Comparison of ENCODE assay signal across 25 cellular contexts in genomic region chr14:100712490-100712889, GRCh38. TPM values are rescaled to one million over a fixed set of nuclear protein-coding genes. Genes with fewer than 3 reads are reported as not detected.
DNase-seq lines count a peak whose midpoint lies in the region; ATAC-seq, FAIRE-seq and TF ChIP-seq lines count a peak whose summit lies in the region.
"Had no signal": no experiment of that assay in that cellular context is flagged by ENCODE, and none has a peak within 500 bp of the region (broad histone marks: within the 10 kb centered on the region; RNA-seq: fewer than 3 reads in every experiment).

No MANE protein-coding gene starts in this region.

- H3K9me3 ChIP-seq in NT2/D1 (ENCODE audit: insufficient read depth, low read length) = no peaks in the 10 kb centered on the region
- peaks cover 3% of the 10 kb centered on the region for H3K9me3 ChIP-seq in keratinocyte (ENCODE audit: control insufficient read depth, low read depth, low read length)
- H3K9me3 ChIP-seq in esophagus muscularis mucosa = peaks cover 0 to 7% (median 0%) of the 10 kb centered on the region in 4 donors
- no peaks in the 10 kb centered on the region for H3K9me3 ChIP-seq in PC-9 (ENCODE audit: insufficient read depth, low read depth)
- H3K9me3 ChIP-seq: right lobe of liver had no signal

- peak overlapping the region; percentile 21 for H3K9ac ChIP-seq in NT2/D1 (ENCODE audit: insufficient read length, low read depth)
- no peak overlapping the region for H3K9ac ChIP-seq in keratinocyte (ENCODE audit: control insufficient read depth, extremely low read depth, insufficient read depth, low read length)
- H3K9ac ChIP-seq: parathyroid adenoma had no signal

- BruUV-seq in Calu3 (replicated peaks; lab: Mats Ljungman, UMichigan) = no TSS peak
- no TSS peak for BruUV-seq in PC-9 (replicated peaks; lab: Mats Ljungman, UMichigan)

- no peaks in the 10 kb centered on the region for H3K4me1 Mint-ChIP-seq in Calu3 (ENCODE audit: low read depth, unreplicated experiment)
- H3K4me1 Mint-ChIP-seq: activated CD4-positive, alpha-beta T cell treated with anti-CD3 and anti-CD28 coated beads, Interleukin-2, amount 10 ng/mL, durations not matched to agents 7 days and 5 days had no signal

- ATAC-seq in HG02798 (IDR thresholded peaks at IDR 0.05; ENCODE audit: poor library complexity, unreplicated experiment) = no peak
- ATAC-seq: HCT116; natural killer cell treated with Interleukin-12 subunit alpha and Interleukin-12 subunit beta and Interleukin-15 and Interleukin-18, amount 100 ng/mL, for 72 hours had no signal

- H3K27ac Mint-ChIP-seq in Calu3 (ENCODE audit: unreplicated experiment) = no peak overlapping the region
- H3K27ac Mint-ChIP-seq: activated CD4-positive, alpha-beta T cell treated with anti-CD3 and anti-CD28 coated beads, Interleukin-2, amount 10 ng/mL, durations not matched to agents 7 days and 5 days; natural killer cell treated with Interleukin-12 subunit alpha and Interleukin-12 subunit beta and Interleukin-15 and Interleukin-18, amount 100 ng/mL, for 72 hours had no signal

- H3K4me3 Mint-ChIP-seq in Calu3 (ENCODE audit: low read depth, unreplicated experiment) = no peak overlapping the region
- H3K4me3 Mint-ChIP-seq: activated CD4-positive, alpha-beta T cell treated with anti-CD3 and anti-CD28 coated beads, Interleukin-2, amount 10 ng/mL, durations not matched to agents 7 days and 5 days; natural killer cell treated with Interleukin-12 subunit alpha and Interleukin-12 subunit beta and Interleukin-15 and Interleukin-18, amount 100 ng/mL, for 72 hours had no signal

- H3K27ac ChIP-seq in keratinocyte (ENCODE audit: control insufficient read depth, insufficient read depth, low read length) (no peak overlapping the region), esophagus muscularis mucosa (replicated peaks in 1 of 4) (no peak overlapping the region), PC-9 (no peak overlapping the region)
- H3K27ac ChIP-seq: cardiac muscle cell, parathyroid adenoma, right lobe of liver had no signal

- intact Hi-C loops in Calu3 (cut with micrococcal nuclease; ENCODE audit: unreplicated experiment) (no loop called here), esophagus muscularis mucosa (cut with DNase I) (no loop called here), PC-9 (cut with micrococcal nuclease; ENCODE audit: unreplicated experiment) (no loop called here)

- H3K4me1 ChIP-seq in NT2/D1 (ENCODE audit: insufficient read depth, insufficient read length) = peaks cover 21% of the 10 kb centered on the region
- peaks cover 27% of the 10 kb centered on the region for H3K4me1 ChIP-seq in keratinocyte (ENCODE audit: control insufficient read depth, extremely low read depth, insufficient read depth, low read length)
- peaks cover 12 to 20% (median 14%) of the 10 kb centered on the region in 4 donors for H3K4me1 ChIP-seq in esophagus muscularis mucosa
- no peaks in the 10 kb centered on the region for H3K4me1 ChIP-seq in PC-9 (replicated peaks; ENCODE audit: insufficient read depth)
- H3K4me1 ChIP-seq: parathyroid adenoma, right lobe of liver had no signal

- H3K9me3 Mint-ChIP-seq in Calu3 (ENCODE audit: low read depth, unreplicated experiment) = no peaks in the 10 kb centered on the region
- H3K9me3 Mint-ChIP-seq: activated CD4-positive, alpha-beta T cell treated with anti-CD3 and anti-CD28 coated beads, Interleukin-2, amount 10 ng/mL, durations not matched to agents 7 days and 5 days; natural killer cell treated with Interleukin-12 subunit alpha and Interleukin-12 subunit beta and Interleukin-15 and Interleukin-18, amount 100 ng/mL, for 72 hours had no signal

- no peaks in the 10 kb centered on the region for H3K79me2 ChIP-seq in keratinocyte (ENCODE audit: control insufficient read depth, insufficient read depth, low read length)
- no peaks in the 10 kb centered on the region for H3K79me2 ChIP-seq in PC-9 (ENCODE audit: low read depth)
- H3K79me2 ChIP-seq: parathyroid adenoma had no signal

- DNase-seq in Calu3 = peak; percentile 24
- peak; percentile 42 for DNase-seq in NCI-H1105 treated with DMSO at 0.1 percent for 48 hours (lab: John Stamatoyannopoulos, UW)
- no peak for DNase-seq in NT2/D1 (ENCODE audit: low read depth, low spot score)
- DNase-seq in keratinocyte (ENCODE audit: low read depth, low spot score) = peak; percentile 76
- no peak for DNase-seq in esophagus muscularis mucosa (ENCODE audit: extremely low spot score)
- no peak for DNase-seq in PC-9
- DNase-seq: activated CD4-positive, alpha-beta T cell treated with anti-CD3 and anti-CD28 coated beads, Interleukin-2, amount 10 ng/mL, durations not matched to agents 7 days and 5 days; activated naive CD4-positive, alpha-beta T cell treated with anti-CD3 and anti-CD28 coated beads, Interleukin-2, amount 50 U/mL, for 16 hours; cortex of kidney; GF-D8; MM.1S; NCI-H146; right lobe of liver; stimulated activated CD4-positive, alpha-beta T cell treated with anti-CD3 and anti-CD28 coated beads, Interleukin-4, amount 100 ng/mL, for 4 hours; stimulated activated naive CD4-positive, alpha-beta T cell treated with Interleukin-2 at 50 U/mL for 16 hours; WERI-Rb-1 had no signal

- POLR2A ChIA-PET in PC-9 (lab: Charles Lee; ENCODE audit: unreplicated experiment) = no interaction called here

- CTCF ChIA-PET in Calu3 (lab: Charles Lee) = no interaction called here
- CTCF ChIA-PET in PC-9 (lab: Charles Lee) = no interaction called here

- H4K20me1 ChIP-seq in keratinocyte (ENCODE audit: control insufficient read depth, extremely low read depth, insufficient read depth, low read length) (no peaks in the 10 kb centered on the region), PC-9 (ENCODE audit: insufficient read depth) (no peaks in the 10 kb centered on the region)

- TF ChIP-seq CTCF in Calu3 (IDR thresholded peaks at IDR 0.05; ENCODE audit: unreplicated experiment) (no peak), keratinocyte (optimal IDR thresholded peaks at IDR 0.05 in 1 of 3, IDR thresholded peaks at IDR 0.05 in 1 of 3, conservative IDR thresholded peaks at IDR 0.05 in 1 of 3; ENCODE audit: extremely low read depth in 1 of 3, insufficient read depth in 2 of 3, low read length in 3 of 3) (no peak), esophagus muscularis mucosa (IDR thresholded peaks at IDR 0.05) (no peak), PC-9 (conservative IDR thresholded peaks at IDR 0.05) (no peak)

- H3K27me3 ChIP-seq in NT2/D1 (ENCODE audit: insufficient read depth, insufficient read length) (no peaks in the 10 kb centered on the region), keratinocyte (ENCODE audit: control insufficient read depth, extremely low read depth, insufficient read depth, low read length) (peaks cover 25% of the 10 kb centered on the region), esophagus muscularis mucosa (peaks cover 0 to 48% (median 5%) of the 10 kb centered on the region in 4 donors), PC-9 (ENCODE audit: insufficient read depth, low read depth) (no peaks in the 10 kb centered on the region; the same call in 1 of the 2 replicates)
- H3K27me3 ChIP-seq: cardiac muscle cell, right lobe of liver had no signal

- no peak for TF ChIP-seq EP300 in esophagus muscularis mucosa (IDR thresholded peaks at IDR 0.05)

- no peaks in the 10 kb centered on the region for H3K36me3 Mint-ChIP-seq in Calu3 (ENCODE audit: insufficient read depth, unreplicated experiment)
- H3K36me3 Mint-ChIP-seq: natural killer cell treated with Interleukin-12 subunit alpha and Interleukin-12 subunit beta and Interleukin-15 and Interleukin-18, amount 100 ng/mL, for 72 hours had no signal

- H3F3A ChIP-seq in PC-9 (ENCODE audit: insufficient read depth, low read depth) = no peaks in the 10 kb centered on the region

- H3K4me2 ChIP-seq in keratinocyte (ENCODE audit: control insufficient read depth, extremely low read depth, insufficient read depth, low read depth, low read length) (peak overlapping the region; percentile 17), PC-9 (no peak overlapping the region)

- H3K36me3 ChIP-seq in NT2/D1 (ENCODE audit: insufficient read depth, insufficient read length, low read length) = no peaks in the 10 kb centered on the region
- no peaks in the 10 kb centered on the region for H3K36me3 ChIP-seq in keratinocyte (ENCODE audit: control insufficient read depth in 2 of 2, extremely low read depth in 1 of 2, insufficient read depth in 2 of 2, low read length in 2 of 2)
- H3K36me3 ChIP-seq in esophagus muscularis mucosa = no peaks in the 10 kb centered on the region
- no peaks in the 10 kb centered on the region for H3K36me3 ChIP-seq in PC-9 (ENCODE audit: low read depth)
- H3K36me3 ChIP-seq: cardiac muscle cell, right lobe of liver, WERI-Rb-1 had no signal

- H2AFZ ChIP-seq in keratinocyte (ENCODE audit: control insufficient read depth, low read length) = no peak overlapping the region
- H2AFZ ChIP-seq in PC-9 = no peak overlapping the region
- H2AFZ ChIP-seq: parathyroid adenoma had no signal

- dilution Hi-C loops in keratinocyte (cut with MboI; ENCODE audit: extremely low pct_ligation_motif_present, low sequenced_read_pairs) = no loop called here

- peaks cover 27% of the 10 kb centered on the region for H3K27me3 Mint-ChIP-seq in Calu3 (ENCODE audit: unreplicated experiment)

- no peaks in the 10 kb centered on the region for H3K9me2 ChIP-seq in PC-9 (ENCODE audit: insufficient read depth)

- no peak for TF ChIP-seq POLR2A in esophagus muscularis mucosa (IDR thresholded peaks at IDR 0.05; ENCODE audit: low read depth)

- FAIRE-seq in keratinocyte (lab: Jason Lieb, UNC) = peak; percentile 98
- FAIRE-seq: islet of Langerhans had no signal

- 76% methylated on average over 7 of the region's 7 CpGs for WGBS in esophagus muscularis mucosa

- H3K9me1 ChIP-seq in keratinocyte (ENCODE audit: control insufficient read depth, extremely low read depth, insufficient read depth, low read length) = no peaks in the 10 kb centered on the region

- H3K4me3 ChIP-seq in NT2/D1 (ENCODE audit: insufficient read length, low read depth) (no peak overlapping the region), keratinocyte (ENCODE audit: control insufficient read depth in 2 of 3, extremely low read depth in 1 of 3, insufficient read depth in 2 of 3, low read depth in 1 of 3, low read length in 3 of 3) (no peak overlapping the region), esophagus muscularis mucosa (no peak overlapping the region), PC-9 (no peak overlapping the region)
- H3K4me3 ChIP-seq: cardiac muscle cell, right lobe of liver had no signal

RNA-seq across cellular contexts. Expression of gene DLK1, which starts 14.2 kb away (rescaled TPM):
- not detected in 2 replicates for total RNA-seq in Calu3 (2022)
- polyA plus RNA-seq in keratinocyte = not detected in 3 replicates
- not detected for polyA plus RNA-seq in keratinocyte (2011; ENCODE audit: low read depth)
- not detected in 2 replicates for polyA plus RNA-seq in keratinocyte (2011; cell fraction: cytosol; rRNA removed)
- not detected in 2 replicates for polyA plus RNA-seq in keratinocyte (2011; cell fraction: nucleus; rRNA removed)
- polyA plus RNA-seq in keratinocyte (2012; ENCODE audit: low replicate concordance) = not detected in 2 replicates
- polyA minus RNA-seq in keratinocyte = not detected in 3 replicates
- polyA minus RNA-seq in keratinocyte (2011; cell fraction: cytosol; rRNA and poly(A)+ RNA removed) = not detected
- not detected in 2 replicates for polyA minus RNA-seq in keratinocyte (2011; cell fraction: nucleus; rRNA and poly(A)+ RNA removed)
- total RNA-seq in esophagus muscularis mucosa = under 1 TPM in 1 of 4 donors, not detected in 3; 0.33 TPM
- not detected in 2 replicates for total RNA-seq in PC-9 (2021)
- total RNA-seq: activated CD4-positive, alpha-beta T cell treated with anti-CD3 and anti-CD28 coated beads, Interleukin-2, amount 10 ng/mL, durations not matched to agents 7 days and 5 days; fibroblast of lung; mononuclear cell; natural killer cell treated with Interleukin-12 subunit alpha and Interleukin-12 subunit beta and Interleukin-15 and Interleukin-18, amount 100 ng/mL, for 72 hours; NCI-H460 had no signal
- polyA plus RNA-seq: fibroblast of lung had no signal

Comparison
In these comparisons a context has a peak if more than half of its experiments do, and no peak if none do; other contexts are left out.
1. DNase-seq: peak in Calu3 (single experiment), NCI-H1105 treated with DMSO at 0.1 percent for 48 hours (single experiment) and keratinocyte (single experiment); none in NT2/D1 (single experiment), esophagus muscularis mucosa (single experiment) and PC-9 (0 of 2).